ENCODE assay signal across 23 cellular contexts in genomic region chr4:7027284-7027683, GRCh38.
"Had no signal": no experiment of that assay in that cellular context is flagged by ENCODE, and none has a peak within 500 bp of the region (broad histone marks: within the 10 kb centered on the region; RNA-seq: fewer than 3 reads in every experiment).

No MANE protein-coding gene starts in this region.

- H3K4me3 Mint-ChIP-seq: activated B cell treated with CpG ODN at 0.5 μM for 24 hours; activated CD4-positive, alpha-beta memory T cell treated with anti-CD3 and anti-CD28 coated beads for 36 hours; activated CD4-positive, alpha-beta T cell treated with anti-CD3 and anti-CD28 coated beads for 36 hours; activated CD8-positive, alpha-beta memory T cell treated with anti-CD3 and anti-CD28 coated beads, Interleukin-2, amount 10 ng/mL, durations not matched to agents 7 days and 5 days; activated naive CD8-positive, alpha-beta T cell treated with anti-CD3 and anti-CD28 coated beads for 36 hours; central memory CD8-positive, alpha-beta T cell; effector memory CD8-positive, alpha-beta T cell; natural killer cell treated with Interleukin-12 subunit alpha and Interleukin-12 subunit beta and Interleukin-15 and Interleukin-18, amount 100 ng/mL, for 72 hours; stimulated activated naive CD8-positive, alpha-beta T cell treated with anti-CD3 and anti-CD28 coated beads, Interleukin-15, amount 100 ng/mL, for 72 hours had no signal

- DNase-seq: activated B cell treated with CpG ODN at 0.5 μM for 24 hours; activated CD4-positive, alpha-beta memory T cell treated with anti-CD3 and anti-CD28 coated beads for 36 hours; activated CD4-positive, alpha-beta T cell treated with anti-CD3 and anti-CD28 coated beads for 36 hours; activated CD8-positive, alpha-beta memory T cell treated with anti-CD3 and anti-CD28 coated beads, Interleukin-2, amount 10 ng/mL, durations not matched to agents 7 days and 5 days; activated naive CD4-positive, alpha-beta T cell treated with Interleukin-2 at 50 U/mL for 16 hours; activated naive CD8-positive, alpha-beta T cell treated with anti-CD3 and anti-CD28 coated beads for 36 hours; activated T-cell treated with anti-CD3 and anti-CD28 coated beads for 4 hours; colonic mucosa; dorsolateral prefrontal cortex; effector memory CD8-positive, alpha-beta T cell; gastrocnemius medialis; hypothalamus; left ventricle myocardium superior; mammary epithelial cell; pancreas; right cardiac atrium; stimulated activated CD4-positive, alpha-beta T cell treated with anti-CD3 and anti-CD28 coated beads, Interleukin-1b, Interleukin-23, amount 100 ng/mL, for 48 hours; stimulated activated naive CD8-positive, alpha-beta T cell treated with anti-CD3 and anti-CD28 coated beads, Interleukin-15, amount 100 ng/mL, for 72 hours; tibial artery had no signal

- H3K4me1 Mint-ChIP-seq: activated CD4-positive, alpha-beta T cell treated with anti-CD3 and anti-CD28 coated beads for 36 hours; activated naive CD8-positive, alpha-beta T cell treated with anti-CD3 and anti-CD28 coated beads for 36 hours; central memory CD8-positive, alpha-beta T cell had no signal

- H3K27me3 Mint-ChIP-seq: activated B cell treated with CpG ODN at 0.5 μM for 24 hours; activated CD4-positive, alpha-beta memory T cell treated with anti-CD3 and anti-CD28 coated beads for 36 hours; activated CD4-positive, alpha-beta T cell treated with anti-CD3 and anti-CD28 coated beads for 36 hours; activated CD8-positive, alpha-beta memory T cell treated with anti-CD3 and anti-CD28 coated beads, Interleukin-2, amount 10 ng/mL, durations not matched to agents 7 days and 5 days; activated naive CD8-positive, alpha-beta T cell treated with anti-CD3 and anti-CD28 coated beads for 36 hours; central memory CD8-positive, alpha-beta T cell; effector memory CD8-positive, alpha-beta T cell; natural killer cell treated with Interleukin-12 subunit alpha and Interleukin-12 subunit beta and Interleukin-15 and Interleukin-18, amount 100 ng/mL, for 72 hours; stimulated activated naive CD8-positive, alpha-beta T cell treated with anti-CD3 and anti-CD28 coated beads, Interleukin-15, amount 100 ng/mL, for 72 hours had no signal

- ATAC-seq: activated CD4-positive, alpha-beta T cell treated with anti-CD3 and anti-CD28 coated beads for 36 hours; activated CD8-positive, alpha-beta memory T cell treated with anti-CD3 and anti-CD28 coated beads, Interleukin-2, amount 10 ng/mL, durations not matched to agents 7 days and 5 days; effector memory CD8-positive, alpha-beta T cell; gastrocnemius medialis; left ventricle myocardium superior; natural killer cell treated with Interleukin-12 subunit alpha and Interleukin-12 subunit beta and Interleukin-15 and Interleukin-18, amount 100 ng/mL, for 72 hours; pancreas; right cardiac atrium; stimulated activated naive CD8-positive, alpha-beta T cell treated with anti-CD3 and anti-CD28 coated beads, Interleukin-15, amount 100 ng/mL, for 72 hours had no signal

- FAIRE-seq: astrocyte, endothelial cell of umbilical vein, pancreas had no signal

- H3K27ac Mint-ChIP-seq: activated B cell treated with CpG ODN at 0.5 μM for 24 hours; activated CD8-positive, alpha-beta memory T cell treated with anti-CD3 and anti-CD28 coated beads, Interleukin-2, amount 10 ng/mL, durations not matched to agents 7 days and 5 days; activated naive CD8-positive, alpha-beta T cell treated with anti-CD3 and anti-CD28 coated beads for 36 hours; natural killer cell treated with Interleukin-12 subunit alpha and Interleukin-12 subunit beta and Interleukin-15 and Interleukin-18, amount 100 ng/mL, for 72 hours had no signal

- H3K9me3 Mint-ChIP-seq: activated B cell treated with CpG ODN at 0.5 μM for 24 hours; activated CD4-positive, alpha-beta memory T cell treated with anti-CD3 and anti-CD28 coated beads for 36 hours; activated naive CD8-positive, alpha-beta T cell treated with anti-CD3 and anti-CD28 coated beads for 36 hours; central memory CD8-positive, alpha-beta T cell; effector memory CD8-positive, alpha-beta T cell; natural killer cell treated with Interleukin-12 subunit alpha and Interleukin-12 subunit beta and Interleukin-15 and Interleukin-18, amount 100 ng/mL, for 72 hours; stimulated activated naive CD8-positive, alpha-beta T cell treated with anti-CD3 and anti-CD28 coated beads, Interleukin-15, amount 100 ng/mL, for 72 hours had no signal
